ENCODE assay signal across 8 cellular contexts in the genomic region with DNA sequence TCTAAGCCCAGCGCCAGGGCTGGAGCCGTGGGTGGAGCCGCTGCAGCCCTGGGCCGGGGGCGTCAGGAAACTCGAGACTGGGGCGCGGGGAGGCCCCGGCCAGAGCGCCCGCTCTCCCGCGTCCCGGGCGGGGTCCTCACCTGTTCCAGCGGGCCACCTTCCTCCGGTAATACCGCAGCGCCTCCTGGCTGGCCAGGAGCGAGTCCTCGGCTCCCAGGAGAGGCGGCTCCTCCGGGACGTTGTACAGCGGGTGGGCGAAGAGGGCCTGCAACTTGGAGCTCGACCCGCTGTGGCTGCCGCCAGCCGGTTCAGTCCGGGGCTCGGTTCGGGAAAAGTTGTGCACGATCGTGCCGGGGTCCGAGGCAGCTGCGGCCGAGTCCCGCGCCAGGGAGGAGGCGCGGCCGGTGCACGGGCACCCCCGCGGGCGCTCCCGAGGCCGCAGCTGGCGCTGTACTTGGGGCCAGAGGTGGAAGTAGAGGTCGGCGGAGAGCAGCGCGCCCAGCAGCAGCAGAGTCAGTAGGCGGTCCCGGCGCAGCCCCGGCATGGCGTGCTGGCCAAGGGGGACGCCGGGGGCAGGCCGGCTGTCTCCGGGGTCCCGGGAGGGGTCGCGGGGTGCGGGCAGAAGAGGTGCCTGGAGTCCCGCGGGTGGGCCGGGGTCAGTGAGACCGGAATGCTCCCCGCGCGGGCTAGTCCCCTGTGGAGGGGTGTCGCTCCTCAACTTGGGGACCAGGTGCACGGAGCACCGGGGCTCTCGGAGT. TPM values are rescaled to one million over a fixed set of nuclear protein-coding genes. Genes with fewer than 3 reads are reported as not detected.
DNase-seq lines count a peak whose midpoint lies in the region; ATAC-seq, FAIRE-seq and TF ChIP-seq lines count a peak whose summit lies in the region.

No MANE protein-coding gene starts in this region.

- H3K27ac ChIP-seq in K562 (ENCODE audit: extremely low read depth, low read depth, low read length) = no peak overlapping the region

- FAIRE-seq in K562 (lab: Jason Lieb, UNC) = no peak

- H3K9me3 ChIP-seq in K562 (replicated peaks; ENCODE audit: control insufficient read depth, insufficient read depth, low read depth, low read length) = no peaks in the 10 kb centered on the region

- no peaks in the 10 kb centered on the region; the same call in 1 of the 2 replicates for H4K20me1 ChIP-seq in K562 (replicated peaks; ENCODE audit: control insufficient read depth, insufficient read depth, low read length)

- peak overlapping the region; percentile 55 for H3K4me3 Mint-ChIP-seq in stimulated activated effector memory CD8-positive, alpha-beta T cell treated with anti-CD3 and anti-CD28 coated beads, Interleukin-12 subunit alpha, Interleukin-12 subunit beta, amount 100 ng/mL, for 72 hours

- 8% methylated on average over 58 of the region's 79 CpGs for WGBS in K562 (ENCODE audit: insufficient coverage, low coverage, missing lambda C conversion rate)

- BruUV-seq in K562 (replicated peaks; lab: Mats Ljungman, UMichigan) = no TSS peak

- H3K9me1 ChIP-seq in K562 (ENCODE audit: control insufficient read depth, insufficient read depth, low read length) = no peaks in the 10 kb centered on the region

- TF ChIP-seq RAD21 in K562 (CRISPR knock-in tag; conservative IDR thresholded peaks at IDR 0.05 in 1 of 2, IDR thresholded peaks at IDR 0.05 in 1 of 2) = no peak; a peak in 1 of 4 replicates

- DNase-seq in stimulated activated CD4-positive, alpha-beta T cell treated with anti-CD3 and anti-CD28 coated beads, Interleukin-15, amount 100 ng/mL, for 24 hours = peak; percentile 18
- DNase-seq in stimulated activated CD4-positive, alpha-beta T cell treated with anti-CD3 and anti-CD28 coated beads, Interleukin-1b, Interleukin-23, amount 100 ng/mL, for 48 hours = no peak
- DNase-seq in K562 (ENCODE audit: extremely low read depth in 1 of 4, low spot score in 3 of 4) (no peak), islet precursor cell (peak; percentile 93), COLO829 (ENCODE audit: low spot score) (no peak), NCI-H774 (lab: John Stamatoyannopoulos, UW) (no peak)
- no peak for DNase-seq in stimulated activated effector memory CD8-positive, alpha-beta T cell treated with anti-CD3 and anti-CD28 coated beads, Interleukin-12 subunit alpha, Interleukin-12 subunit beta, amount 100 ng/mL, for 72 hours (ENCODE audit: low spot score in 2 of 2)
- no peak for DNase-seq in stimulated activated CD4-positive, alpha-beta T cell treated with anti-CD3 and anti-CD28 coated beads, Interleukin-2, amount 100 ng/mL, for 48 hours

- CTCF ChIA-PET in K562 (lab: Yijun Ruan, JAX; ENCODE audit: low intra/inter-chr PET ratio) = no interaction called here

- intact Hi-C loops in K562 (cut with micrococcal nuclease) = no loop called here

- peak in 2 of 3 experiments; percentile 10 to 13; a peak in 1 of 6 replicates for TF ChIP-seq CTCF in K562 (IDR thresholded peaks at IDR 0.05 in 2 of 3, conservative IDR thresholded peaks at IDR 0.05 in 1 of 3; ENCODE audit: insufficient read depth in 2 of 3, low read depth in 1 of 3, low read length in 3 of 3)

- POLR2A ChIA-PET in K562 (lab: Yijun Ruan, JAX) = no interaction called here

- H3K9ac ChIP-seq in K562 (ENCODE audit: insufficient read depth in 1 of 2, low read depth in 2 of 2, low read length in 2 of 2) = no peak overlapping the region

- H3K4me1 ChIP-seq in K562 (replicated peaks in 1 of 2; ENCODE audit: control insufficient read depth in 2 of 2, insufficient read depth in 2 of 2, low read length in 2 of 2) = peaks cover 0 to 17% of the 10 kb centered on the region in 2 experiments; a peak in 2 of 5 replicates

- no peak overlapping the region for H3K27ac Mint-ChIP-seq in stimulated activated effector memory CD8-positive, alpha-beta T cell treated with anti-CD3 and anti-CD28 coated beads, Interleukin-12 subunit alpha, Interleukin-12 subunit beta, amount 100 ng/mL, for 72 hours

- no peaks in the 10 kb centered on the region for H3K9me3 Mint-ChIP-seq in stimulated activated effector memory CD8-positive, alpha-beta T cell treated with anti-CD3 and anti-CD28 coated beads, Interleukin-12 subunit alpha, Interleukin-12 subunit beta, amount 100 ng/mL, for 72 hours

- H3K4me1 Mint-ChIP-seq in stimulated activated effector memory CD8-positive, alpha-beta T cell treated with anti-CD3 and anti-CD28 coated beads, Interleukin-12 subunit alpha, Interleukin-12 subunit beta, amount 100 ng/mL, for 72 hours = peaks cover 6% of the 10 kb centered on the region

- H3K4me3 ChIP-seq in K562 = no peak overlapping the region

- peaks cover 24% of the 10 kb centered on the region in 2 experiments for H3K27me3 ChIP-seq in K562 (ENCODE audit: control insufficient read depth in 2 of 2, insufficient read depth in 2 of 2, low read length in 2 of 2)

- in situ Hi-C loops in K562 (cut with MboI) = no loop called here

- no peak for TF ChIP-seq EP300 in K562 (IDR thresholded peaks at IDR 0.05; ENCODE audit: low read length)

- no peak for TF ChIP-seq POLR2A in K562 (conservative IDR thresholded peaks at IDR 0.05)

- H3K4me2 ChIP-seq in K562 (ENCODE audit: insufficient read depth, low read length) = no peak overlapping the region

- no peaks in the 10 kb centered on the region for H3K36me3 Mint-ChIP-seq in stimulated activated effector memory CD8-positive, alpha-beta T cell treated with anti-CD3 and anti-CD28 coated beads, Interleukin-12 subunit alpha, Interleukin-12 subunit beta, amount 100 ng/mL, for 72 hours

- H3K36me3 ChIP-seq in K562 (ENCODE audit: control insufficient read depth, insufficient read depth, low read length) = no peaks in the 10 kb centered on the region

- peak; percentile 58 for ATAC-seq in K562
- peak; percentile 46 for ATAC-seq in stimulated activated effector memory CD8-positive, alpha-beta T cell treated with anti-CD3 and anti-CD28 coated beads, Interleukin-12 subunit alpha, Interleukin-12 subunit beta, amount 100 ng/mL, for 72 hours

- H3K79me2 ChIP-seq in K562 (ENCODE audit: control insufficient read depth, insufficient read depth, low read length) = no peaks in the 10 kb centered on the region

- no peak overlapping the region for H2AFZ ChIP-seq in K562 (ENCODE audit: low read depth, low read length)

TF ChIP-seq in K562, 482 proteins besides CTCF, POLR2A, EP300 and RAD21:
- TF ChIP-seq HMGN3 (IDR thresholded peaks at IDR 0.05; ENCODE audit: borderline replicate concordance, extremely low read depth, insufficient read length, low read depth, low read length) (peak; percentile 17), PML (IDR thresholded peaks at IDR 0.05; ENCODE audit: low read length) (no peak), BHLHE40 (IDR thresholded peaks at IDR 0.05; ENCODE audit: low read length) (no peak)

RNA-seq across cellular contexts. Expression of a gene that starts 0.9 kb away (rescaled TPM):
- total RNA-seq in K562 (2011; cell fraction: chromatin; rRNA removed; ENCODE audit: low replicate concordance) = not detected in 2 replicates
- total RNA-seq in K562 (2011; cell fraction: nucleolus; rRNA removed) = not detected in 2 replicates
- not detected in 2 replicates for total RNA-seq in K562 (2011; cell fraction: nucleoplasm; rRNA removed)
- total RNA-seq in K562 (2014; rRNA removed) (not detected in 2 replicates), K562 (2014; rRNA removed; fragmentation: Illumina TruSeq; extraction: Trizol) (not detected in 2 replicates), K562 (2015; rRNA removed; fragmentation: Illumina TruSeq; extraction: Trizol) (not detected in 2 replicates), K562 (2021) (0.07 TPM in 1 of 2 replicates, not detected in the other)
- polyA plus RNA-seq in K562 (2011; rRNA removed) (not detected in 2 replicates), K562 (2014; fragmentation: Illumina TruSeq; extraction: Trizol) (not detected in 2 replicates), K562 (2014; fragmentation: Nextera tagmentation; extraction: Ambion mirVana) (not detected), K562 (2014; rRNA removed) (not detected in 2 replicates)
- not detected in 2 replicates for polyA plus RNA-seq in K562 (2011; cell fraction: cytosol; rRNA removed)
- polyA plus RNA-seq in K562 (2011; cell fraction: nucleus; rRNA removed) = not detected in 2 replicates
- polyA plus RNA-seq in K562 (2012) = 0.04 TPM in 1 of 2 replicates, not detected in the other
- not detected in 2 replicates for polyA minus RNA-seq in K562 (2011; rRNA and poly(A)+ RNA removed)
- not detected in 2 replicates for polyA minus RNA-seq in K562 (2011; cell fraction: cytosol; rRNA and poly(A)+ RNA removed)
- not detected in 2 replicates for polyA minus RNA-seq in K562 (2011; cell fraction: nucleus; rRNA and poly(A)+ RNA removed)

Comparison
In these comparisons a context has a peak if more than half of its experiments do, and no peak if none do; other contexts are left out.
1. DNase-seq: peak in stimulated activated CD4-positive, alpha-beta T cell treated with anti-CD3 and anti-CD28 coated beads, Interleukin-15, amount 100 ng/mL, for 24 hours (single experiment) and islet precursor cell (single experiment); none in stimulated activated CD4-positive, alpha-beta T cell treated with anti-CD3 and anti-CD28 coated beads, Interleukin-1b, Interleukin-23, amount 100 ng/mL, for 48 hours (single experiment), K562 (0 of 4), stimulated activated effector memory CD8-positive, alpha-beta T cell treated with anti-CD3 and anti-CD28 coated beads, Interleukin-12 subunit alpha, Interleukin-12 subunit beta, amount 100 ng/mL, for 72 hours (0 of 2), COLO829 (single experiment), NCI-H774 (single experiment) and stimulated activated CD4-positive, alpha-beta T cell treated with anti-CD3 and anti-CD28 coated beads, Interleukin-2, amount 100 ng/mL, for 48 hours (0 of 2).